11 cellular contexts compared by ENCODE assay signal in the genomic region with DNA sequence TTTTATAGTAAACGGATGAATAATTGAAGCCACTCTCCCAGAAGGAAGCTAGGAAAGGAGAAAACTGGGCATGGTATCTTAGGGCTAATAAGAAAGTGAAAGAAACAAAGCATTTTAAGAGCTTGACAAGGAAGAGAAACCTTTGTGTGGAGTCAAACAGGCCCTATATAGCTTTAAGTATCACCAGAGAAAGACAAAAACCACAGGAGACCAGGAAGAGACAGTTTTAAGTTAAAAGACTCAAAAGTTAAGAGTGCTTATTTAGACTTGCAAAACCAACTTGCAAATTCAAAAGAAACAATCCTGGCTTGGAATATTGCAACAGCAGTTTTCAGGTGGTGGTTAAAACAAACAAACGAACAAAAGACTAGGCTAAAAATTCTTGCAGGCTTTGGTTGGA. TPM values are rescaled to one million over a fixed set of nuclear protein-coding genes. Genes with fewer than 3 reads are reported as not detected.
DNase-seq lines count a peak whose midpoint lies in the region; ATAC-seq and TF ChIP-seq lines count a peak whose summit lies in the region.
"Had no signal": no experiment of that assay in that cellular context is flagged by ENCODE, and none has a peak within 500 bp of the region (broad histone marks: within the 10 kb centered on the region; RNA-seq: fewer than 3 reads in every experiment).

No MANE protein-coding gene starts in this region.

- H3K9me3 ChIP-seq in Caco-2 (no peaks in the 10 kb centered on the region), endodermal cell (ENCODE audit: control insufficient read depth, low read length) (no peaks in the 10 kb centered on the region), spleen (no peaks in the 10 kb centered on the region)

- peaks cover 20% of the 10 kb centered on the region for H3K36me3 Mint-ChIP-seq in Caco-2 (ENCODE audit: insufficient read depth, unreplicated experiment)
- peaks cover 5% of the 10 kb centered on the region for H3K36me3 Mint-ChIP-seq in endodermal cell (ENCODE audit: low read depth)

- H3K4me3 ChIP-seq in Caco-2 (ENCODE audit: low read depth, low read length) (no peak overlapping the region), endodermal cell (ENCODE audit: low read length) (peak overlapping the region; percentile 27), spleen (no peak overlapping the region)

- TF ChIP-seq CTCF in Caco-2 (IDR thresholded peaks at IDR 0.05; ENCODE audit: insufficient read depth in 1 of 2, low read depth in 1 of 2, low read length in 1 of 2, severe bottlenecking in 1 of 2, unreplicated experiment in 1 of 2): no peak
- TF ChIP-seq CTCF in endodermal cell (conservative IDR thresholded peaks at IDR 0.05): no peak
- no peak for TF ChIP-seq CTCF in spleen (IDR thresholded peaks at IDR 0.05 in 8 of 11, conservative IDR thresholded peaks at IDR 0.05 in 3 of 11)

- CTCF ChIA-PET in Caco-2 (lab: Charles Lee): no interaction called here

- H3K4me3 Mint-ChIP-seq in Caco-2 (ENCODE audit: unreplicated experiment) (peak overlapping the region; percentile 93), endodermal cell (peak overlapping the region; percentile 76)

- H3K27me3 ChIP-seq in Caco-2 (replicated peaks; ENCODE audit: control insufficient read depth, insufficient read depth, low read length) (no peaks in the 10 kb centered on the region), endodermal cell (ENCODE audit: control insufficient read depth, insufficient read depth, low read length, poor library complexity, severe bottlenecking) (no peaks in the 10 kb centered on the region), spleen (replicated peaks in 1 of 7) (peaks cover 0 to 9% (median 0%) of the 10 kb centered on the region in 7 donors)

- no TSS peak for BruUV-seq in Caco-2 (replicated peaks; lab: Mats Ljungman, UMichigan)

- WGBS in endodermal cell (ENCODE audit: insufficient coverage in 1 of 2, insufficient read length in 1 of 2), 2 experiments: 30 to 41% methylated on average over 2 of the region's 2 CpGs
- WGBS in spleen, 5 donors: 61 to 81% (median 67%) methylated on average over 2 of the region's 2 CpGs

- no peak overlapping the region for H3K9ac ChIP-seq in endodermal cell (ENCODE audit: extremely low read depth, low read length, poor library complexity, severe bottlenecking)

- ATAC-seq in GM19035 (IDR thresholded peaks at IDR 0.05; ENCODE audit: unreplicated experiment): peak; percentile 33
- ATAC-seq in HG03439 (IDR thresholded peaks at IDR 0.05; ENCODE audit: unreplicated experiment): peak; percentile 39

- H3K36me3 ChIP-seq in Caco-2 (ENCODE audit: control insufficient read depth, insufficient read depth, low read length) (no peaks in the 10 kb centered on the region), endodermal cell (ENCODE audit: control insufficient read depth, insufficient read depth, low read length) (no peaks in the 10 kb centered on the region), spleen (no peaks in the 10 kb centered on the region)

- intact Hi-C loops in Caco-2 (cut with micrococcal nuclease; ENCODE audit: unreplicated experiment) (loop anchor here (2.0 to 5.0 kb wide), 3 partner anchors 52 to 343 kb away; a partner anchor contains a TSS), spleen (cut with DNase I; ENCODE audit: low total_unique reads) (no loop called here), head of caudate nucleus (cut with DNase I) (no loop called here)

- no peak for DNase-seq in Caco-2
- DNase-seq in endodermal cell: no peak
- DNase-seq in activated CD4-positive, CD25-positive, alpha-beta regulatory T cell treated with anti-CD3 and anti-CD28 coated beads, Interleukin-2, amount 50 U/mL, for 72 hours: no peak
- DNase-seq in spleen: no peak
- no peak for DNase-seq in head of caudate nucleus
- DNase-seq in SW 1271 (lab: John Stamatoyannopoulos, UW): no peak
- DNase-seq: activated CD8-positive, alpha-beta memory T cell treated with anti-CD3 and anti-CD28 coated beads, Interleukin-2, amount 50 U/mL, for 4 hours; NCI-H524 treated with DMSO at 0.1 percent for 48 hours; retina had no signal

- peaks cover 49% of the 10 kb centered on the region for H3K4me1 ChIP-seq in Caco-2
- peaks cover 6% of the 10 kb centered on the region for H3K4me1 ChIP-seq in endodermal cell (ENCODE audit: control insufficient read depth, insufficient read depth, low read length)
- peaks cover 0 to 39% (median 21%) of the 10 kb centered on the region in 6 donors for H3K4me1 ChIP-seq in spleen

- H3K27ac ChIP-seq in endodermal cell (ENCODE audit: low read depth, low read length) (no peak overlapping the region), spleen (no peak overlapping the region)

- no peak for TF ChIP-seq POLR2A in spleen (IDR thresholded peaks at IDR 0.05)

- POLR2A ChIA-PET in Caco-2 (lab: Charles Lee): interaction anchor here (0.6 to 2.2 kb wide), 3 partner anchors 45 to 1540 kb away, joined by 3 to 11 read pairs (median 4); a partner anchor contains a TSS

- H3K4me1 Mint-ChIP-seq in Caco-2 (ENCODE audit: low read depth, unreplicated experiment) (peaks cover 47% of the 10 kb centered on the region), endodermal cell (peaks cover 51% of the 10 kb centered on the region)

- H3K27ac Mint-ChIP-seq in Caco-2 (ENCODE audit: unreplicated experiment): peak overlapping the region; percentile 11
- peak overlapping the region; percentile 14 for H3K27ac Mint-ChIP-seq in endodermal cell

- no peaks in the 10 kb centered on the region for H3K9me3 Mint-ChIP-seq in Caco-2 (ENCODE audit: unreplicated experiment)
- H3K9me3 Mint-ChIP-seq in endodermal cell: no peaks in the 10 kb centered on the region

- no peaks in the 10 kb centered on the region for H3K27me3 Mint-ChIP-seq in Caco-2 (ENCODE audit: insufficient read depth, unreplicated experiment)
- no peaks in the 10 kb centered on the region for H3K27me3 Mint-ChIP-seq in endodermal cell (ENCODE audit: insufficient read depth)

RNA-seq across cellular contexts. Expression of a gene that starts 3.4 kb away (rescaled TPM):
- total RNA-seq in Caco-2 (2022) (81.1 and 90.1 TPM in 2 replicates), endodermal cell (10 to 100 TPM; 91.3 to 94.9 TPM), spleen (10 to 100 TPM; 31.0 to 76.5 (median 43.1) TPM)
- polyA plus RNA-seq in endodermal cell (2013, experiment 1 of 2): 77.0 TPM
- polyA plus RNA-seq in endodermal cell (2013, experiment 2 of 2): 66.0 TPM
- polyA plus RNA-seq in spleen: 10 to 100 TPM in 2 of 3 donors, 1 to 10 TPM in 1; 9.3 to 16.4 (median 11.0) TPM
